Comparison of ENCODE assay signal across 9 cellular contexts in the genomic region with DNA sequence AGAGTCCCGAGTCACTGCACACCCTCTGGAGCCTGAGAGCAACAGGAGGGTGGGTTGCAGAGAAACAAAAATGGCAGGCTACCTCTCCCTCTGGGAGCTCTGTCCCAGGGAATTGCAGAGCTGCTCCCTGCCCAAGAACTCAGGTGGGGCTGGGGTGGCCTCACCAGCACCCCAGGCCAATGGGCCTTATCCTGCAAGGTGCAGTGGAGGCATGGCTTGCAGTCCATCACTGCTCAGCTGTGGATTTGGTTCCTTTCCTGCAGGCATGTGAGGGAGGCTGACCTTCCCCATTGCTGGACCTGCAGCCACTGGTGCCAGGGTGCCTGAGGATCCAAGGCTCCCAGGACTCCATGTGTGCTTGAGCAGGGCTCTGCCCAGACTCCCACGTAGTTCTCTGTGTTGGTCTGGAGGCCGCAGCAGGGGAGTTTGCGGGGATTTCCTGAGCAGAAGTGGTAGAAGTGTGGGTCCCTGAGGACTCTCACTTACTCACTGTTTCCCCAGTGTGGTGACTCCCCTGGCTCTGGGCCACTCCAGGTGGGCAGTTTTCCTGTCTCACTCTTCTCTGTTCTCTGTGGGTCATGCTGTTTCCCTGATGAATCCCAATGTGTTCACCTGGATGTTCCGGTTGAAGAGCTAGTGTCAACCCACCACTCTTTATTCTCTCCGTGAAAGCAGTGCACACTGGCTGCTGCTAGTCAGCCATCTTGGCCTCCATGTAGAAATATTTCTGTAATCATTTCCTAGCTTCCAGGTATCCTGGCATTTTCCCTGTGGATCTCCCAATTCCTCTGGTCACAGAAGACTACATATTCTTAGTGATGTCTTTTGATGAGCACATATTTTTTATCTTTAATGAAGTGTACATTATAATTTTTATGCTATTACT.
DNase-seq lines count a peak whose midpoint lies in the region; ATAC-seq and TF ChIP-seq lines count a peak whose summit lies in the region.
"Had no signal": no experiment of that assay in that cellular context is flagged by ENCODE, and none has a peak within 500 bp of the region (broad histone marks: within the 10 kb centered on the region; RNA-seq: fewer than 3 reads in every experiment).

No MANE protein-coding gene starts in this region.

- TF ChIP-seq POLR2A in tibial nerve (IDR thresholded peaks at IDR 0.05) = no peak

- H3K36me3 ChIP-seq in tibial nerve (no peaks in the 10 kb centered on the region), smooth muscle cell (ENCODE audit: low read depth) (no peaks in the 10 kb centered on the region)

- peaks cover 3% of the 10 kb centered on the region for H4K20me1 ChIP-seq in smooth muscle cell (ENCODE audit: low read depth)

- H3K9ac ChIP-seq in smooth muscle cell (ENCODE audit: low read depth) = no peak overlapping the region

- TF ChIP-seq CTCF in tibial nerve (IDR thresholded peaks at IDR 0.05) (no peak), smooth muscle cell (IDR thresholded peaks at IDR 0.05; ENCODE audit: borderline replicate concordance, insufficient read depth, poor library complexity, severe bottlenecking) (no peak)

- no peak for TF ChIP-seq EP300 in tibial nerve (IDR thresholded peaks at IDR 0.05)

- ATAC-seq in GM18517 (IDR thresholded peaks at IDR 0.05; ENCODE audit: unreplicated experiment) (peak; percentile 97), GM21447 (IDR thresholded peaks at IDR 0.05; ENCODE audit: unreplicated experiment) (peak; percentile 83), HG03139 (IDR thresholded peaks at IDR 0.05; ENCODE audit: unreplicated experiment) (peak; percentile 83)

- H2AFZ ChIP-seq in smooth muscle cell (ENCODE audit: low read depth) = no peak overlapping the region

- H3K79me2 ChIP-seq in smooth muscle cell (ENCODE audit: low read depth) = no peaks in the 10 kb centered on the region

- no peak overlapping the region for H3K27ac ChIP-seq in tibial nerve
- no peak overlapping the region for H3K27ac ChIP-seq in smooth muscle cell (ENCODE audit: low read depth)

- no peak overlapping the region for H3K4me2 ChIP-seq in smooth muscle cell

- H3F3A ChIP-seq in smooth muscle cell (ENCODE audit: low read depth) = no peaks in the 10 kb centered on the region

- H3K27me3 ChIP-seq in tibial nerve = no peaks in the 10 kb centered on the region
- H3K27me3 ChIP-seq in smooth muscle cell (ENCODE audit: low read depth) = no peaks in the 10 kb centered on the region

- peaks cover 0 to 19% (median under 1%) of the 10 kb centered on the region in 4 donors for H3K9me3 ChIP-seq in tibial nerve
- H3K9me3 ChIP-seq in smooth muscle cell (replicated peaks; ENCODE audit: low read depth) = no peaks in the 10 kb centered on the region

- H3K4me3 ChIP-seq in tibial nerve = no peak overlapping the region
- no peak overlapping the region for H3K4me3 ChIP-seq in smooth muscle cell

- 73 to 76% methylated on average over 6 of the region's 6 CpGs for WGBS in tibial nerve, 2 donors
- 73% methylated on average over 6 of the region's 6 CpGs for WGBS in smooth muscle cell (ENCODE audit: low lambda C conversion rate)

- DNase-seq in germinal center (ENCODE audit: low spot score) (peak; percentile 73), OCI-M1 (lab: John Stamatoyannopoulos, UW) (no peak), tibial nerve (ENCODE audit: low spot score in 2 of 2) (no peak), smooth muscle cell (lab: John Stamatoyannopoulos, UW; ENCODE audit: unreplicated experiment) (no peak), hippocampal formation (lab: John Stamatoyannopoulos, UW) (no peak)
- DNase-seq: activated naive CD4-positive, alpha-beta T cell had no signal

- peaks cover 0 to 12% (median 3%) of the 10 kb centered on the region in 4 donors for H3K4me1 ChIP-seq in tibial nerve
- no peaks in the 10 kb centered on the region for H3K4me1 ChIP-seq in smooth muscle cell (ENCODE audit: low read depth)
